Comparison of ENCODE assay signal across 8 cellular contexts in the genomic region with DNA sequence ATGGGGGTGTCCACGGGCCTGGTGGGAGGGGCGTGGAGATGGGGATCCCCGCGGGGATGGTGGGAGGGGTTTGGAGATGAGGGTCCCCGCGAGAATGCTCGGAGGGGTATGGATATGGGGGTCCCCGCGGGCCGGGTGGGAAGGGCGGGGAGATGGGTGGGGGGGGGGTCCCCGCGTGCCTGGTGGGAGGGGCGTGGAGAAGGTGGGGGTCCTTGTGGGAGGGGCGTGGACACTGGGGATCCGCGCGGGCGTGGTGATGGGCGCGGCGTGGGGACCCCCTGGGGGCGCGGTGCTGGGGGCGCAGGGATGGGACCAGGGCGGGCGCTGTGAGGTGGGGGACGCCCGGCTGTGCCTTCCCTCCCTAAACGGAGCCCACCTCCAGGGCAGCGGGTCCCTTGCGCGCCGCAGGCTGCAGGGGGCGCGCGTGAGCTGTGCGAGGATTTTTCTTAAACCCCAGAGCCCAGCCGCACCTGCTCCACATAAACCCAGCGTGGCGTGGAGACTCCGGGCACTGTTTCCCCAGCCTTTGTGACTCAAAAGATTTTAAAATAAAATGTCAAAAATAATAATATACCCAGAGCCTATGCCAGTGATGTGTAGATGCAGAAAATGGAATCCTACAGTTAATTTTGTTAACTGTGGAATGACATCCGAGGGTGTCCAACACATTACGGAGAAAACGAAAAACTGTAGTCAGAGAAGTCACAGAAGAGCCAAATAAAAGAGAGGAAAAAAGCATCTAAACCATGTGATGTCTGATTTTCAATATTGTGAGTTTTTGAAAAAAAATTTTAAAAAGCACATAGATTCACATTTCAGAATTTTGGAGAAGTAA. TPM values are rescaled to one million over a fixed set of nuclear protein-coding genes. Genes with fewer than 3 reads are reported as not detected.
DNase-seq lines count a peak whose midpoint lies in the region; ATAC-seq and TF ChIP-seq lines count a peak whose summit lies in the region.

No MANE protein-coding gene starts in this region.

- H3K36me3 Mint-ChIP-seq in Calu3 (ENCODE audit: insufficient read depth, unreplicated experiment), result peaks cover 37% of the 10 kb centered on the region

- H3K27ac Mint-ChIP-seq in Calu3 (ENCODE audit: unreplicated experiment), result no peak overlapping the region

- H3K27me3 ChIP-seq in MG63, result peaks cover 11% of the 10 kb centered on the region
- no peaks in the 10 kb centered on the region for H3K27me3 ChIP-seq in prostate gland (replicated peaks; ENCODE audit: insufficient read depth)
- H3K27me3 ChIP-seq in uterus, result no peaks in the 10 kb centered on the region

- ATAC-seq in GM21825 (IDR thresholded peaks at IDR 0.05; ENCODE audit: unreplicated experiment), result peak; percentile 38

- peaks cover 2% of the 10 kb centered on the region for H3K36me3 ChIP-seq in MG63
- no peaks in the 10 kb centered on the region for H3K36me3 ChIP-seq in prostate gland
- H3K36me3 ChIP-seq in uterus, result no peaks in the 10 kb centered on the region

- H3K4me1 ChIP-seq in prostate gland (replicated peaks) (peaks cover 9% of the 10 kb centered on the region), uterus (peaks cover 3 to 10% of the 10 kb centered on the region in 2 donors)

- peaks cover 12% of the 10 kb centered on the region for H3K27me3 Mint-ChIP-seq in Calu3 (ENCODE audit: unreplicated experiment)

- peaks cover 2% of the 10 kb centered on the region for H3K9me3 Mint-ChIP-seq in Calu3 (ENCODE audit: low read depth, unreplicated experiment)

- H3K4me3 ChIP-seq in MG63 (peak overlapping the region; percentile 31), prostate gland (peak overlapping the region; percentile 38 to 62), uterus (peak overlapping the region; percentile 36 to 86)

- H3K4me1 Mint-ChIP-seq in Calu3 (ENCODE audit: low read depth, unreplicated experiment), result no peaks in the 10 kb centered on the region

- H3K9me3 ChIP-seq in MG63 (peaks cover 2% of the 10 kb centered on the region; the same call in 1 of the 2 replicates), prostate gland (no peaks in the 10 kb centered on the region), uterus (no peaks in the 10 kb centered on the region)

- CTCF ChIA-PET in Calu3 (lab: Charles Lee), result no interaction called here

- intact Hi-C loops in Calu3 (cut with micrococcal nuclease; ENCODE audit: unreplicated experiment), result loop anchor here (5.0 to 10.0 kb wide), 2 partner anchors 128 to 1361 kb away; no protein-coding TSS in a partner anchor
- intact Hi-C loops in prostate gland (cut with DNase I), result loop anchor here (2.0 to 10.0 kb wide), 4 partner anchors 61 to 1171 kb away; a partner anchor contains a TSS
- intact Hi-C loops in uterus (cut with DNase I; ENCODE audit: low total_unique reads), result loop anchor here (5.0 kb wide), 2 partner anchors 62 to 138 kb away; a partner anchor contains a TSS

- H3K4me3 Mint-ChIP-seq in Calu3 (ENCODE audit: low read depth, unreplicated experiment), result no peak overlapping the region

- TF ChIP-seq CTCF in Calu3 (IDR thresholded peaks at IDR 0.05; ENCODE audit: unreplicated experiment), result peak; percentile 89
- peak; percentile 89 to 96 (median 93) for TF ChIP-seq CTCF in prostate gland (IDR thresholded peaks at IDR 0.05)
- TF ChIP-seq CTCF in uterus (IDR thresholded peaks at IDR 0.05), result peak; percentile 89 to 99 (median 95)

- WGBS in prostate gland, result 3% methylated on average over 37 of the region's 45 CpGs

- H3K27ac ChIP-seq in prostate gland (peak overlapping the region; percentile 51 to 89), uterus (peak overlapping the region; percentile 59 to 97)

- DNase-seq in Calu3 (peak; percentile 86), MG63 (peak; percentile 83), globus pallidus (ENCODE audit: low spot score) (peak; percentile 71), prostate gland (ENCODE audit: low spot score) (peak; percentile 80), uterus (peak; percentile 82 to 90), NCI-H2227 (lab: John Stamatoyannopoulos, UW; ENCODE audit: unreplicated experiment) (no peak)
- DNase-seq in activated T-helper 1 cell treated with anti-CD3 and anti-CD28 coated beads, Interleukin-2, amount 50 U/mL, for 16 hours (ENCODE audit: low read depth in 1 of 2, low spot score in 1 of 2), result peak; percentile 83 to 91

- TF ChIP-seq POLR2A in prostate gland (IDR thresholded peaks at IDR 0.05) (no peak), uterus (IDR thresholded peaks at IDR 0.05) (no peak)

- BruUV-seq in Calu3 (replicated peaks; lab: Mats Ljungman, UMichigan), result no TSS peak

RNA-seq across cellular contexts. Expression of a gene that starts 1.5 kb away (rescaled TPM):
- total RNA-seq in Calu3 (2022), result 14.4 and 18.0 TPM in 2 replicates
- 29.3 and 60.9 TPM in 2 replicates for total RNA-seq in MG63 (2014; rRNA removed; shearing (Covaris generic); ENCODE audit: low replicate concordance)
- 10 to 100 TPM; 43.1 to 44.2 TPM for total RNA-seq in prostate gland
- 10 to 100 TPM in 2 of 4 donors, 1 to 10 TPM in 2; 6.4 to 43.5 (median 11.1) TPM for total RNA-seq in uterus
